25 cellular contexts compared by ENCODE assay signal in the genomic region with DNA sequence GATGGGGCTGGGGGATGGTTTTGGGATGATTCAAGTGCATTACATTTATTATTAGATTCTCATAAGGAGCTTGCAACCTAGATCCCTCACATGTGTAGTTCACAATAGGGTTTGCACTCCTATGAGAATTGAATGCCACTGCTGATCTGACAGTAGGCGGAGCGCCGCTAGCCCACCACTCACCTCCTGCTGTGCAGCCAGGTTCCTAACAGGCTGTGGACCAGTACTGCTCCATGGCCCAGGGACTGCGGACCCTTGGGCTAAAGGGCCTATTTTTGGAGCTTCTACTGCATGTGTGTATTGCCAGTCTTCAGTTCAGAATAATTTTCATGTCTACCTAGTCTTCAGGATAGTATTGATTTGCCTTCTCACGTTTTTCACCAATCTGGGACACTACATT.
"Had no signal": no experiment of that assay in that cellular context is flagged by ENCODE, and none has a peak within 500 bp of the region (broad histone marks: within the 10 kb centered on the region; RNA-seq: fewer than 3 reads in every experiment).

No MANE protein-coding gene starts in this region.

- H3K36me3 Mint-ChIP-seq: stimulated activated effector memory CD8-positive, alpha-beta T cell treated with anti-CD3 and anti-CD28 coated beads, Interleukin-12 subunit alpha, Interleukin-12 subunit beta, amount 100 ng/mL, for 72 hours had no signal

- H3K4me1 ChIP-seq: left lung, prostate gland, stomach, thyroid gland had no signal

- H3K27ac ChIP-seq: epithelial cell of prostate, foreskin keratinocyte, gastroesophageal sphincter, left lung, lower lobe of right lung, prostate gland, sigmoid colon, stomach, thyroid gland, vagina had no signal

- H3K4me1 Mint-ChIP-seq: immature natural killer cell; stimulated activated effector memory CD8-positive, alpha-beta T cell treated with anti-CD3 and anti-CD28 coated beads, Interleukin-12 subunit alpha, Interleukin-12 subunit beta, amount 100 ng/mL, for 72 hours had no signal

- H3K4me3 Mint-ChIP-seq: immature natural killer cell; naive thymus-derived CD8-positive, alpha-beta T cell; nephron progenitor cell; stimulated activated effector memory CD8-positive, alpha-beta T cell treated with anti-CD3 and anti-CD28 coated beads, Interleukin-12 subunit alpha, Interleukin-12 subunit beta, amount 100 ng/mL, for 72 hours had no signal

- H3K27ac Mint-ChIP-seq: immature natural killer cell; naive thymus-derived CD8-positive, alpha-beta T cell; nephron progenitor cell; stimulated activated effector memory CD8-positive, alpha-beta T cell treated with anti-CD3 and anti-CD28 coated beads, Interleukin-12 subunit alpha, Interleukin-12 subunit beta, amount 100 ng/mL, for 72 hours had no signal

- H3K4me3 ChIP-seq: gastroesophageal sphincter, left lung, lower lobe of right lung, prostate gland, sigmoid colon, stomach, thyroid gland, vagina had no signal

- DNase-seq: cortex of kidney; effector CD4-positive, alpha-beta T cell; foreskin keratinocyte; glutamatergic neuron; hypothalamus; immature natural killer cell; left lung; lower lobe of right lung; naive thymus-derived CD8-positive, alpha-beta T cell; nephron progenitor cell; nucleus accumbens; right cardiac atrium; sigmoid colon; stimulated activated CD4-positive, alpha-beta T cell treated with anti-CD3 and anti-CD28 coated beads, Interleukin-2, amount 100 ng/mL, for 24 hours; stimulated activated CD4-positive, alpha-beta T cell treated with anti-CD3 and anti-CD28 coated beads, Interleukin-4, amount 100 ng/mL, for 24 hours; stimulated activated naive CD4-positive, alpha-beta T cell treated with Interleukin-2 at 50 U/mL for 16 hours; stomach; thyroid gland; trophoblast cell had no signal

- H3K9me3 ChIP-seq: lower lobe of right lung, prostate gland, sigmoid colon, thyroid gland, vagina had no signal

- H3K36me3 ChIP-seq: gastroesophageal sphincter, left lung, lower lobe of right lung, prostate gland, sigmoid colon, stomach, thyroid gland, vagina had no signal

- H3K27me3 ChIP-seq: gastroesophageal sphincter, left lung, sigmoid colon, stomach, thyroid gland, vagina had no signal

- ATAC-seq: esophagus mucosa; foreskin keratinocyte; gastroesophageal sphincter; left lung; lower lobe of right lung; naive thymus-derived CD8-positive, alpha-beta T cell; right cardiac atrium; stimulated activated effector memory CD8-positive, alpha-beta T cell treated with anti-CD3 and anti-CD28 coated beads, Interleukin-12 subunit alpha, Interleukin-12 subunit beta, amount 100 ng/mL, for 72 hours had no signal
